Comparison of ENCODE assay signal across 8 cellular contexts in the genomic region with DNA sequence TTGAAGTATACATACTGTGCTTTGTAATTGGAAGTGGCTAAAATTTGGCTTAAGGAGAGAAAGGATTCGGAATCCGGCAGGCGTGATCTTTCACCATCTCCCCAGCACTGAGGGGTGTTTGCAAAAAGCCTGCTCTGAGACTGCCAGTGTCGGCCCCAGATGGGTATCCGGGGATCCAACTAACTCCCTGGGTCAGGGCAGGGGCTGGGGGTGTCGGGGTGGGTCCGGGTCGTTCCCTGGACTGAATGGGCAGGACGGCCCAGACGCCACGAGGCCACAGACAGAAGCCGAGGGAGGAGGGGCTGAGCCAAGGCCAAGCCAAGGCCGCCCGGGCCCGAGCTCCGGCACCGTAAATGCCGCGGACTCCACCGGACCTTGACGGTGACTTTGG. TPM values are rescaled to one million over a fixed set of nuclear protein-coding genes. Genes with fewer than 3 reads are reported as not detected.
DNase-seq lines count a peak whose midpoint lies in the region; ATAC-seq and TF ChIP-seq lines count a peak whose summit lies in the region.

No MANE protein-coding gene starts in this region.

- in situ Hi-C loops in KBM-7 (cut with MboI; ENCODE audit: low pct_unique_long_range_greater_than_20kb, low sequenced_read_pairs) = no loop called here

- peaks cover 31% of the 10 kb centered on the region for H3K36me3 ChIP-seq in CD4-positive, CD25-positive, alpha-beta regulatory T cell (ENCODE audit: control insufficient read depth, insufficient read depth, low read length)
- peaks cover 36% of the 10 kb centered on the region for H3K36me3 ChIP-seq in OCI-LY1 (ENCODE audit: insufficient read depth, low read length)

- no peak for DNase-seq in CD4-positive, CD25-positive, alpha-beta regulatory T cell
- no peak for DNase-seq in endothelial cell (ENCODE audit: low spot score)
- no peak for DNase-seq in natural killer cell treated with Interleukin-12 subunit alpha and Interleukin-12 subunit beta and Interleukin-15 and Interleukin-18, amount 100 ng/mL, for 72 hours (ENCODE audit: low spot score)
- DNase-seq in KBM-7 = no peak
- DNase-seq in HT-29 (ENCODE audit: low spot score) = no peak
- no peak for DNase-seq in NCI-H1048 (lab: John Stamatoyannopoulos, UW)

- H3K9ac ChIP-seq in OCI-LY1 (ENCODE audit: low read length) = peak overlapping the region; percentile 93

- no peak overlapping the region for H2AFZ ChIP-seq in OCI-LY1 (ENCODE audit: low read length)

- H3K27me3 Mint-ChIP-seq in CD4-positive, CD25-positive, alpha-beta regulatory T cell = peaks cover 6% of the 10 kb centered on the region
- peaks cover 14% of the 10 kb centered on the region for H3K27me3 Mint-ChIP-seq in endothelial cell (ENCODE audit: unreplicated experiment)
- H3K27me3 Mint-ChIP-seq in natural killer cell treated with Interleukin-12 subunit alpha and Interleukin-12 subunit beta and Interleukin-15 and Interleukin-18, amount 100 ng/mL, for 72 hours = no peaks in the 10 kb centered on the region

- H3K27me3 ChIP-seq in CD4-positive, CD25-positive, alpha-beta regulatory T cell (ENCODE audit: control insufficient read depth, insufficient read depth, low read length) = no peaks in the 10 kb centered on the region
- H3K27me3 ChIP-seq in OCI-LY1 (ENCODE audit: insufficient read depth, low read length) = no peaks in the 10 kb centered on the region

- no peaks in the 10 kb centered on the region for H3K9me3 Mint-ChIP-seq in CD4-positive, CD25-positive, alpha-beta regulatory T cell
- no peaks in the 10 kb centered on the region for H3K9me3 Mint-ChIP-seq in endothelial cell (ENCODE audit: unreplicated experiment)
- no peaks in the 10 kb centered on the region for H3K9me3 Mint-ChIP-seq in natural killer cell treated with Interleukin-12 subunit alpha and Interleukin-12 subunit beta and Interleukin-15 and Interleukin-18, amount 100 ng/mL, for 72 hours

- H3K4me2 ChIP-seq in OCI-LY1 (ENCODE audit: low read length) = peak overlapping the region; percentile 94

- H3K79me2 ChIP-seq in OCI-LY1 (ENCODE audit: insufficient read depth, low read length) = peaks cover 9% of the 10 kb centered on the region

- no peaks in the 10 kb centered on the region for H3K9me2 ChIP-seq in OCI-LY1 (ENCODE audit: low read depth, low read length)

- ATAC-seq in CD4-positive, CD25-positive, alpha-beta regulatory T cell (ENCODE audit: low read depth in 2 of 2) = no peak
- peak; percentile 12 for ATAC-seq in GM21825 (IDR thresholded peaks at IDR 0.05; ENCODE audit: unreplicated experiment)
- peak; percentile 29 to 52 for ATAC-seq in natural killer cell treated with Interleukin-12 subunit alpha and Interleukin-12 subunit beta and Interleukin-15 and Interleukin-18, amount 100 ng/mL, for 72 hours

- peaks cover 0 to 50% (median 35%) of the 10 kb centered on the region in 4 donors for H3K4me1 Mint-ChIP-seq in CD4-positive, CD25-positive, alpha-beta regulatory T cell
- peaks cover 47% of the 10 kb centered on the region for H3K4me1 Mint-ChIP-seq in endothelial cell (ENCODE audit: unreplicated experiment)
- H3K4me1 Mint-ChIP-seq in natural killer cell treated with Interleukin-12 subunit alpha and Interleukin-12 subunit beta and Interleukin-15 and Interleukin-18, amount 100 ng/mL, for 72 hours (ENCODE audit: low read depth in 2 of 2) = peaks cover 47 to 54% of the 10 kb centered on the region in 2 donors

- H4K20me1 ChIP-seq in OCI-LY1 (ENCODE audit: insufficient read depth, low read length) = no peaks in the 10 kb centered on the region

- peak overlapping the region; percentile 88 to 97 (median 92) for H3K4me3 Mint-ChIP-seq in CD4-positive, CD25-positive, alpha-beta regulatory T cell
- H3K4me3 Mint-ChIP-seq in endothelial cell (ENCODE audit: unreplicated experiment) = peak overlapping the region; percentile 97
- peak overlapping the region; percentile 86 for H3K4me3 Mint-ChIP-seq in natural killer cell treated with Interleukin-12 subunit alpha and Interleukin-12 subunit beta and Interleukin-15 and Interleukin-18, amount 100 ng/mL, for 72 hours

- H3K36me3 Mint-ChIP-seq in CD4-positive, CD25-positive, alpha-beta regulatory T cell = peaks cover 28% of the 10 kb centered on the region
- peaks cover 37% of the 10 kb centered on the region for H3K36me3 Mint-ChIP-seq in endothelial cell (ENCODE audit: low read depth, unreplicated experiment)
- H3K36me3 Mint-ChIP-seq in natural killer cell treated with Interleukin-12 subunit alpha and Interleukin-12 subunit beta and Interleukin-15 and Interleukin-18, amount 100 ng/mL, for 72 hours = peaks cover 32% of the 10 kb centered on the region

- TF ChIP-seq CTCF in OCI-LY1 (IDR thresholded peaks at IDR 0.05; ENCODE audit: low read length) = no peak
- TF ChIP-seq CTCF in endothelial cell (IDR thresholded peaks at IDR 0.05; ENCODE audit: unreplicated experiment) = no peak

- H3K4me1 ChIP-seq in CD4-positive, CD25-positive, alpha-beta regulatory T cell (ENCODE audit: control insufficient read depth, insufficient read depth, low read length, poor library complexity, severe bottlenecking) = peaks cover 50% of the 10 kb centered on the region
- peaks cover 61% of the 10 kb centered on the region for H3K4me1 ChIP-seq in OCI-LY1 (ENCODE audit: insufficient read depth, low read length, severe bottlenecking)

- peak overlapping the region; percentile 86 for H3K27ac ChIP-seq in CD4-positive, CD25-positive, alpha-beta regulatory T cell (ENCODE audit: insufficient read depth, low read length, poor library complexity, severe bottlenecking)
- peak overlapping the region; percentile 40 for H3K27ac ChIP-seq in OCI-LY1 (ENCODE audit: low read depth, low read length, poor library complexity, severe bottlenecking)

- no peaks in the 10 kb centered on the region for H3K9me3 ChIP-seq in CD4-positive, CD25-positive, alpha-beta regulatory T cell (ENCODE audit: control insufficient read depth in 2 of 2, low read length in 2 of 2)
- no peaks in the 10 kb centered on the region for H3K9me3 ChIP-seq in OCI-LY1 (ENCODE audit: low read length)

- peak overlapping the region; percentile 89 to 95 (median 93) for H3K27ac Mint-ChIP-seq in CD4-positive, CD25-positive, alpha-beta regulatory T cell
- H3K27ac Mint-ChIP-seq in endothelial cell (ENCODE audit: unreplicated experiment) = peak overlapping the region; percentile 86
- H3K27ac Mint-ChIP-seq in natural killer cell treated with Interleukin-12 subunit alpha and Interleukin-12 subunit beta and Interleukin-15 and Interleukin-18, amount 100 ng/mL, for 72 hours = peak overlapping the region; percentile 87 to 94

- no peaks in the 10 kb centered on the region for H3F3A ChIP-seq in OCI-LY1 (ENCODE audit: insufficient read depth, low read length)

- peak overlapping the region; percentile 94 for H3K4me3 ChIP-seq in CD4-positive, CD25-positive, alpha-beta regulatory T cell (ENCODE audit: low read depth, low read length)
- peak overlapping the region; percentile 94 for H3K4me3 ChIP-seq in OCI-LY1 (ENCODE audit: low read depth, low read length, poor library complexity, severe bottlenecking)

RNA-seq across cellular contexts. Expression of a gene that starts 0.3 kb away (rescaled TPM):
- total RNA-seq in CD4-positive, CD25-positive, alpha-beta regulatory T cell = 171 TPM
- polyA plus RNA-seq in CD4-positive, CD25-positive, alpha-beta regulatory T cell = 100 to 1,000 TPM; 516 to 624 (median 569) TPM
- 589 TPM for total RNA-seq in endothelial cell (ENCODE audit: unreplicated experiment)
- total RNA-seq in natural killer cell treated with Interleukin-12 subunit alpha and Interleukin-12 subunit beta and Interleukin-15 and Interleukin-18, amount 100 ng/mL, for 72 hours = 100 to 1,000 TPM; 490 to 530 TPM
- 627 and 667 TPM in 2 replicates for total RNA-seq in HT-29 (2014; rRNA removed; shearing (Covaris generic))

RNA-seq across cellular contexts. Expression of a gene that starts 10.9 kb away (rescaled TPM):
- 0.20 TPM for total RNA-seq in CD4-positive, CD25-positive, alpha-beta regulatory T cell
- polyA plus RNA-seq in CD4-positive, CD25-positive, alpha-beta regulatory T cell = 1 to 10 TPM in 2 of 4 donors, under 1 TPM in 2; 0.85 to 1.4 (median 1.2) TPM
- total RNA-seq in endothelial cell (ENCODE audit: unreplicated experiment) = 0.41 TPM
- under 1 TPM in 1 of 2 donors, not detected in 1; 0.07 TPM for total RNA-seq in natural killer cell treated with Interleukin-12 subunit alpha and Interleukin-12 subunit beta and Interleukin-15 and Interleukin-18, amount 100 ng/mL, for 72 hours
- total RNA-seq in HT-29 (2014; rRNA removed; shearing (Covaris generic)) = 0.03 and 0.18 TPM in 2 replicates

Comparison
In these comparisons a context has a peak if more than half of its experiments do, and no peak if none do; other contexts are left out.
1. ATAC-seq: peak in GM21825 (single experiment) and natural killer cell treated with Interleukin-12 subunit alpha and Interleukin-12 subunit beta and Interleukin-15 and Interleukin-18, amount 100 ng/mL, for 72 hours (2 of 2); none in CD4-positive, CD25-positive, alpha-beta regulatory T cell (0 of 2).
2. Peak in every context shown above with its lines, with median percentiles within 50 percentile points of each other: H3K27ac Mint-ChIP-seq and H3K4me3 Mint-ChIP-seq.